In genomic region chrX:123803331-123803983, GRCh38 we compare ENCODE assay signal across 8 cellular contexts. TPM values are rescaled to one million over a fixed set of nuclear protein-coding genes. Genes with fewer than 3 reads are reported as not detected.
DNase-seq lines count a peak whose midpoint lies in the region; ATAC-seq and TF ChIP-seq lines count a peak whose summit lies in the region.

No MANE protein-coding gene starts in this region.

- peak; percentile 76 for DNase-seq in DMS79 (lab: John Stamatoyannopoulos, UW)
- DNase-seq in Kasumi-1 (lab: John Stamatoyannopoulos, UW), result peak; percentile 74 to 83
- peak; percentile 8 for DNase-seq in RPMI8226
- DNase-seq in dedifferentiated amniotic fluid mesenchymal stem cell (ENCODE audit: extremely low spot score), result peak; percentile 41
- DNase-seq in naive thymus-derived CD4-positive, alpha-beta T cell, result peak in 7 of 9 donors; percentile 12 to 74 (median 55)
- DNase-seq in middle frontal gyrus (ENCODE audit: extremely low spot score, low spot score), result no peak
- DNase-seq in esophagus muscularis mucosa (ENCODE audit: extremely low spot score), result no peak

- H3K36me3 ChIP-seq in naive thymus-derived CD4-positive, alpha-beta T cell (ENCODE audit: control insufficient read depth in 2 of 3, insufficient read depth in 3 of 3, low read length in 3 of 3), result no peaks in the 10 kb centered on the region
- H3K36me3 ChIP-seq in esophagus muscularis mucosa, result no peaks in the 10 kb centered on the region

- no peaks in the 10 kb centered on the region for H3K9me3 ChIP-seq in naive thymus-derived CD4-positive, alpha-beta T cell (ENCODE audit: control insufficient read depth in 2 of 3, low read length in 3 of 3)
- H3K9me3 ChIP-seq in esophagus muscularis mucosa, result no peaks in the 10 kb centered on the region

- H3K36me3 Mint-ChIP-seq in naive thymus-derived CD4-positive, alpha-beta T cell, result no peaks in the 10 kb centered on the region

- no peaks in the 10 kb centered on the region for H3K27me3 ChIP-seq in naive thymus-derived CD4-positive, alpha-beta T cell (ENCODE audit: control insufficient read depth in 2 of 2, insufficient read depth in 2 of 2, low read length in 2 of 2)
- H3K27me3 ChIP-seq in esophagus muscularis mucosa, result no peaks in the 10 kb centered on the region

- no peak for TF ChIP-seq POLR2A in esophagus muscularis mucosa (IDR thresholded peaks at IDR 0.05; ENCODE audit: low read depth)

- peaks cover 6 to 13% (median 7%) of the 10 kb centered on the region in 7 donors for H3K4me1 Mint-ChIP-seq in naive thymus-derived CD4-positive, alpha-beta T cell

- H3K27me3 Mint-ChIP-seq in naive thymus-derived CD4-positive, alpha-beta T cell, result no peaks in the 10 kb centered on the region

- peak overlapping the region; percentile 16 to 98 (median 88) for H3K27ac Mint-ChIP-seq in naive thymus-derived CD4-positive, alpha-beta T cell

- no peak overlapping the region for H3K4me3 ChIP-seq in naive thymus-derived CD4-positive, alpha-beta T cell (ENCODE audit: low read length)
- no peak overlapping the region for H3K4me3 ChIP-seq in esophagus muscularis mucosa

- peak; percentile 80 for ATAC-seq in GM21367 (IDR thresholded peaks at IDR 0.05; ENCODE audit: unreplicated experiment)
- ATAC-seq in naive thymus-derived CD4-positive, alpha-beta T cell, result peak; percentile 95

- POLR2A ChIA-PET in naive thymus-derived CD4-positive, alpha-beta T cell (lab: Charles Lee), result interaction anchor here (0.7 kb wide), 1 partner anchor 148 kb away, joined by 3 read pairs; no protein-coding TSS in a partner anchor

- no peaks in the 10 kb centered on the region for H3K9me3 Mint-ChIP-seq in naive thymus-derived CD4-positive, alpha-beta T cell

- no peak for TF ChIP-seq CTCF in esophagus muscularis mucosa (IDR thresholded peaks at IDR 0.05)

- CTCF ChIA-PET in naive thymus-derived CD4-positive, alpha-beta T cell (lab: Charles Lee), result no interaction called here

- H3K27ac ChIP-seq in naive thymus-derived CD4-positive, alpha-beta T cell (ENCODE audit: low read depth, low read length), result no peak overlapping the region
- H3K27ac ChIP-seq in esophagus muscularis mucosa (replicated peaks in 1 of 4), result no peak overlapping the region

- WGBS in esophagus muscularis mucosa, result 50% methylated on average over 4 of the region's 4 CpGs

- no peaks in the 10 kb centered on the region for H3K4me1 ChIP-seq in naive thymus-derived CD4-positive, alpha-beta T cell (ENCODE audit: control insufficient read depth in 2 of 2, insufficient read depth in 2 of 2, low read length in 2 of 2)
- H3K4me1 ChIP-seq in esophagus muscularis mucosa, result no peaks in the 10 kb centered on the region

- intact Hi-C loops in naive thymus-derived CD4-positive, alpha-beta T cell (cut with micrococcal nuclease), result no loop called here
- intact Hi-C loops in esophagus muscularis mucosa (cut with DNase I), result no loop called here

- no peak for TF ChIP-seq EP300 in esophagus muscularis mucosa (IDR thresholded peaks at IDR 0.05)

- H3K4me3 Mint-ChIP-seq in naive thymus-derived CD4-positive, alpha-beta T cell, result peak overlapping the region in 5 of 10 donors; percentile 19 to 66 (median 56)

RNA-seq across cellular contexts. Expression of gene XIAP, which starts 56.4 kb away (rescaled TPM):
- total RNA-seq in naive thymus-derived CD4-positive, alpha-beta T cell, result 10 to 100 TPM; 23.5 to 56.1 (median 49.3) TPM
- 1 to 10 TPM; 8.1 to 9.2 TPM for polyA plus RNA-seq in naive thymus-derived CD4-positive, alpha-beta T cell
- 10 to 100 TPM; 21.0 to 39.3 (median 32.9) TPM for total RNA-seq in esophagus muscularis mucosa

Comparison
In these comparisons a context has a peak if more than half of its experiments do, and no peak if none do; other contexts are left out.
1. DNase-seq: peak in DMS79 (single experiment), Kasumi-1 (2 of 2), RPMI8226 (single experiment), dedifferentiated amniotic fluid mesenchymal stem cell (single experiment) and naive thymus-derived CD4-positive, alpha-beta T cell (7 of 9); none in middle frontal gyrus (single experiment) and esophagus muscularis mucosa (single experiment).